Comparison of ENCODE assay signal across 17 cellular contexts in genomic region chr6:12324741-12325140, GRCh38. TPM values are rescaled to one million over a fixed set of nuclear protein-coding genes. Genes with fewer than 3 reads are reported as not detected.
A peak's percentile ranks its signal among the peaks of the same experiment; 100 is the strongest.
DNase-seq lines count a peak whose midpoint lies in the region; ATAC-seq, FAIRE-seq and TF ChIP-seq lines count a peak whose summit lies in the region.
"Had no signal": no experiment of that assay in that cellular context is flagged by ENCODE, and none has a peak within 500 bp of the region (broad histone marks: within the 10 kb centered on the region; RNA-seq: fewer than 3 reads in every experiment).

No MANE protein-coding gene starts in this region.

- H3K4me1 ChIP-seq in A549 (peaks cover 57% of the 10 kb centered on the region), HUES6 (ENCODE audit: control insufficient read depth, insufficient read depth, low read length) (peaks cover 44% of the 10 kb centered on the region), lower lobe of right lung (peaks cover 8% of the 10 kb centered on the region)
- H3K4me1 ChIP-seq: testis had no signal

- TSS peak; percentile 95 for BruUV-seq in MCF 10A (replicated peaks; lab: Mats Ljungman, UMichigan)

- POLR2A ChIA-PET in A549 (lab: Yijun Ruan, JAX) (interaction anchor here (0.9 to 1.9 kb wide), 8 partner anchors 8 to 41 kb away, joined by 3 to 13 read pairs (median 5); partner anchors contain the start of gene EDN1), MCF 10A (lab: Yijun Ruan, JAX) (interaction anchor here (0.6 to 13.7 kb wide), 18 partner anchors 12 to 278 kb away, joined by 3 to 252 read pairs (median 5); partner anchors contain the start of gene EDN1)

- no peaks in the 10 kb centered on the region for H3K27me3 Mint-ChIP-seq in MCF 10A (ENCODE audit: insufficient read depth, unreplicated experiment)
- H3K27me3 Mint-ChIP-seq in activated naive CD4-positive, alpha-beta T cell treated with anti-CD3 and anti-CD28 coated beads, Interleukin-2, amount 10 ng/mL, durations not matched to agents 7 days and 5 days = no peaks in the 10 kb centered on the region

- no peak for TF ChIP-seq EP300 in A549 (IDR thresholded peaks at IDR 0.05)

- no peaks in the 10 kb centered on the region for H3K9me3 Mint-ChIP-seq in MCF 10A (ENCODE audit: unreplicated experiment)
- no peaks in the 10 kb centered on the region for H3K9me3 Mint-ChIP-seq in activated naive CD4-positive, alpha-beta T cell treated with anti-CD3 and anti-CD28 coated beads, Interleukin-2, amount 10 ng/mL, durations not matched to agents 7 days and 5 days
- H3K9me3 Mint-ChIP-seq: activated naive CD8-positive, alpha-beta T cell treated with anti-CD3 and anti-CD28 coated beads, Interleukin-2, amount 10 ng/mL, durations not matched to agents 7 days and 5 days; memory B cell had no signal

- H3K4me1 Mint-ChIP-seq in MCF 10A (ENCODE audit: insufficient read depth, unreplicated experiment) = peaks cover 39% of the 10 kb centered on the region
- H3K4me1 Mint-ChIP-seq in activated naive CD4-positive, alpha-beta T cell treated with anti-CD3 and anti-CD28 coated beads, Interleukin-2, amount 10 ng/mL, durations not matched to agents 7 days and 5 days = no peaks in the 10 kb centered on the region
- H3K4me1 Mint-ChIP-seq: memory B cell had no signal

- no peak for TF ChIP-seq CTCF in A549 (IDR thresholded peaks at IDR 0.05)
- no peak for TF ChIP-seq CTCF in MCF 10A (IDR thresholded peaks at IDR 0.05; ENCODE audit: unreplicated experiment)
- TF ChIP-seq CTCF in lower lobe of right lung (IDR thresholded peaks at IDR 0.05) = no peak

- no peak overlapping the region for H3K4me3 Mint-ChIP-seq in MCF 10A (ENCODE audit: unreplicated experiment)
- H3K4me3 Mint-ChIP-seq in activated naive CD4-positive, alpha-beta T cell treated with anti-CD3 and anti-CD28 coated beads, Interleukin-2, amount 10 ng/mL, durations not matched to agents 7 days and 5 days = no peak overlapping the region
- H3K4me3 Mint-ChIP-seq: activated naive CD8-positive, alpha-beta T cell treated with anti-CD3 and anti-CD28 coated beads, Interleukin-2, amount 10 ng/mL, durations not matched to agents 7 days and 5 days; memory B cell had no signal

- peak overlapping the region; percentile 95 to 98 for H3K27ac ChIP-seq in A549
- peak overlapping the region; percentile 61; the same call in 1 of the 2 replicates for H3K27ac ChIP-seq in HUES6 (ENCODE audit: low read depth, low read length)
- peak overlapping the region; percentile 63 for H3K27ac ChIP-seq in lower lobe of right lung
- H3K27ac ChIP-seq: ovary, testis had no signal

- H3K27me3 ChIP-seq in HUES6 (ENCODE audit: control insufficient read depth, insufficient read depth, low read length) (no peaks in the 10 kb centered on the region), lower lobe of right lung (ENCODE audit: low read depth) (no peaks in the 10 kb centered on the region)
- H3K27me3 ChIP-seq: ovary, testis had no signal

- H3K4me3 ChIP-seq in A549 (no peak overlapping the region), HUES6 (ENCODE audit: low read depth, low read length) (no peak overlapping the region), lower lobe of right lung (no peak overlapping the region)
- H3K4me3 ChIP-seq: ovary, testis had no signal

- H3K9me3 ChIP-seq in A549 (peaks cover 23% of the 10 kb centered on the region), HUES6 (ENCODE audit: control insufficient read depth, insufficient read depth, low read depth, low read length) (no peaks in the 10 kb centered on the region), lower lobe of right lung (no peaks in the 10 kb centered on the region)
- H3K9me3 ChIP-seq: ovary, testis had no signal

- ATAC-seq in A549 = peak; percentile 23 to 49; a peak in 4 of 6 replicates
- no peak for ATAC-seq in lower lobe of right lung

- CTCF ChIA-PET in A549 (lab: Yijun Ruan, JAX) = interaction anchor here (1.1 to 2.2 kb wide), 10 partner anchors 11 to 280 kb away, joined by 3 to 8 read pairs (median 4); partner anchors contain the start of gene EDN1
- CTCF ChIA-PET in MCF 10A (lab: Yijun Ruan, JAX) = interaction anchor here (0.6 to 4.4 kb wide), 7 partner anchors 9 to 277 kb away, joined by 3 to 28 read pairs (median 3); partner anchors contain the start of gene EDN1
- CTCF ChIA-PET in activated naive CD4-positive, alpha-beta T cell treated with anti-CD3 and anti-CD28 coated beads, Interleukin-2, amount 10 ng/mL, durations not matched to agents 7 days and 5 days (lab: Charles Lee) = interaction anchor here (0.7 kb wide), 2 partner anchors 15 to 148 kb away, joined by 3 read pairs; no protein-coding TSS in a partner anchor

- H3K36me3 ChIP-seq in HUES6 (ENCODE audit: control insufficient read depth, insufficient read depth, low read length) = no peaks in the 10 kb centered on the region
- no peaks in the 10 kb centered on the region for H3K36me3 ChIP-seq in lower lobe of right lung
- H3K36me3 ChIP-seq: ovary had no signal

- no peaks in the 10 kb centered on the region for H3K36me3 Mint-ChIP-seq in MCF 10A (ENCODE audit: insufficient read depth, unreplicated experiment)
- H3K36me3 Mint-ChIP-seq in activated naive CD4-positive, alpha-beta T cell treated with anti-CD3 and anti-CD28 coated beads, Interleukin-2, amount 10 ng/mL, durations not matched to agents 7 days and 5 days = no peaks in the 10 kb centered on the region
- H3K36me3 Mint-ChIP-seq: activated naive CD8-positive, alpha-beta T cell treated with anti-CD3 and anti-CD28 coated beads, Interleukin-2, amount 10 ng/mL, durations not matched to agents 7 days and 5 days; memory B cell had no signal

- H3K9ac ChIP-seq in HUES6 (ENCODE audit: low read length) = peak overlapping the region; percentile 46

- TF ChIP-seq POLR2A in A549 (IDR thresholded peaks at IDR 0.05; ENCODE audit: low read length) = no peak

- no peak for TF ChIP-seq RAD21 in A549 (conservative IDR thresholded peaks at IDR 0.05 in 1 of 2, IDR thresholded peaks at IDR 0.05 in 1 of 2)

- intact Hi-C loops in MCF 10A (cut with micrococcal nuclease) (loop anchor here (1.0 kb wide), 1 partner anchor 10 kb away; no protein-coding TSS in a partner anchor), lower lobe of right lung (cut with DNase I) (no loop called here)

- H3K27ac Mint-ChIP-seq in MCF 10A (ENCODE audit: low read depth, unreplicated experiment) = peak overlapping the region; percentile 98
- no peak overlapping the region for H3K27ac Mint-ChIP-seq in activated naive CD4-positive, alpha-beta T cell treated with anti-CD3 and anti-CD28 coated beads, Interleukin-2, amount 10 ng/mL, durations not matched to agents 7 days and 5 days
- H3K27ac Mint-ChIP-seq: activated naive CD8-positive, alpha-beta T cell treated with anti-CD3 and anti-CD28 coated beads, Interleukin-2, amount 10 ng/mL, durations not matched to agents 7 days and 5 days; memory B cell had no signal

- DNase-seq in A549 (ENCODE audit: low read depth in 1 of 2, low spot score in 1 of 2) (peak in 1 of 2 experiments; percentile 73), MCF 10A (ENCODE audit: unreplicated experiment) (no peak), lower lobe of right lung (no peak), NCI-H345 (lab: John Stamatoyannopoulos, UW) (no peak), NCI-H2107 (lab: John Stamatoyannopoulos, UW) (no peak), mucosa of gallbladder (ENCODE audit: low spot score) (no peak)
- no peak for DNase-seq in activated naive CD4-positive, alpha-beta T cell treated with anti-CD3 and anti-CD28 coated beads, Interleukin-2, amount 10 ng/mL, durations not matched to agents 7 days and 5 days
- DNase-seq: activated CD4-positive, CD25-positive, alpha-beta regulatory T cell treated with anti-CD3 and anti-CD28 coated beads, Interleukin-2, amount 50 U/mL, for 72 hours; activated naive CD8-positive, alpha-beta T cell treated with anti-CD3 and anti-CD28 coated beads, Interleukin-2, amount 10 ng/mL, durations not matched to agents 7 days and 5 days; Karpas-422; NCI-H2029; NK-92 treated with Interleukin-12 subunit alpha and Interleukin-12 subunit beta, amount 100 ng/mL, for 24 hours; ovary; stimulated activated CD4-positive, alpha-beta T cell treated with anti-CD3 and anti-CD28 coated beads, Interleukin-15, amount 100 ng/mL, for 24 hours; testis had no signal

- peak overlapping the region; percentile 50 for H3K4me2 ChIP-seq in A549

- FAIRE-seq in A549 (lab: Jason Lieb, UNC) = no peak

TF ChIP-seq in A549, 52 proteins besides CTCF, POLR2A, EP300 and RAD21 (continues in another document):
- TF ChIP-seq PBX3 (IDR thresholded peaks at IDR 0.05) (no peak), NFE2L2 (conservative IDR thresholded peaks at IDR 0.05; ENCODE audit: low read length) (no peak), KDM1A (IDR thresholded peaks at IDR 0.05; ENCODE audit: low read depth) (no peak), RFX5 (IDR thresholded peaks at IDR 0.05) (no peak), KDM5A (IDR thresholded peaks at IDR 0.05) (no peak), BCL3 (IDR thresholded peaks at IDR 0.05) (no peak), HES2 (IDR thresholded peaks at IDR 0.05) (no peak)

RNA-seq across cellular contexts. Expression of gene EDN1, which starts 34.6 kb away (rescaled TPM):
- polyA plus RNA-seq in A549 (2011; rRNA removed) = 67.1 and 87.4 TPM in 2 replicates
- 41.2 and 42.5 TPM in 2 replicates for polyA plus RNA-seq in A549 (2012; cell fraction: cytosol; rRNA removed)
- 54.7 and 61.3 TPM in 2 replicates for polyA plus RNA-seq in A549 (2012; cell fraction: nucleus; rRNA removed)
- 33.2 to 34.3 TPM (median 33.5 TPM) in 3 replicates for polyA plus RNA-seq in A549 (2017; fragmentation: RNase III; extraction: RNeasy Plus Mini Kit Qiagen cat#74134 plus additional on column Dnase treatment)
- polyA minus RNA-seq in A549 (2011; rRNA and poly(A)+ RNA removed) = 40.1 and 44.8 TPM in 2 replicates
- 1.2 and 2.7 TPM in 2 replicates for total RNA-seq in MCF 10A (2022)
- total RNA-seq in lower lobe of right lung = 61.2 TPM
- 6.5 TPM for total RNA-seq in mucosa of gallbladder

Comparison
In these comparisons a context has a peak if more than half of its experiments do, and no peak if none do; other contexts are left out.
1. ATAC-seq: peak in A549 (2 of 2); none in lower lobe of right lung (0 of 2).
2. Peak in every context shown above with its lines, with median percentiles within 50 percentile points of each other: H3K27ac ChIP-seq.